In the genomic region with DNA sequence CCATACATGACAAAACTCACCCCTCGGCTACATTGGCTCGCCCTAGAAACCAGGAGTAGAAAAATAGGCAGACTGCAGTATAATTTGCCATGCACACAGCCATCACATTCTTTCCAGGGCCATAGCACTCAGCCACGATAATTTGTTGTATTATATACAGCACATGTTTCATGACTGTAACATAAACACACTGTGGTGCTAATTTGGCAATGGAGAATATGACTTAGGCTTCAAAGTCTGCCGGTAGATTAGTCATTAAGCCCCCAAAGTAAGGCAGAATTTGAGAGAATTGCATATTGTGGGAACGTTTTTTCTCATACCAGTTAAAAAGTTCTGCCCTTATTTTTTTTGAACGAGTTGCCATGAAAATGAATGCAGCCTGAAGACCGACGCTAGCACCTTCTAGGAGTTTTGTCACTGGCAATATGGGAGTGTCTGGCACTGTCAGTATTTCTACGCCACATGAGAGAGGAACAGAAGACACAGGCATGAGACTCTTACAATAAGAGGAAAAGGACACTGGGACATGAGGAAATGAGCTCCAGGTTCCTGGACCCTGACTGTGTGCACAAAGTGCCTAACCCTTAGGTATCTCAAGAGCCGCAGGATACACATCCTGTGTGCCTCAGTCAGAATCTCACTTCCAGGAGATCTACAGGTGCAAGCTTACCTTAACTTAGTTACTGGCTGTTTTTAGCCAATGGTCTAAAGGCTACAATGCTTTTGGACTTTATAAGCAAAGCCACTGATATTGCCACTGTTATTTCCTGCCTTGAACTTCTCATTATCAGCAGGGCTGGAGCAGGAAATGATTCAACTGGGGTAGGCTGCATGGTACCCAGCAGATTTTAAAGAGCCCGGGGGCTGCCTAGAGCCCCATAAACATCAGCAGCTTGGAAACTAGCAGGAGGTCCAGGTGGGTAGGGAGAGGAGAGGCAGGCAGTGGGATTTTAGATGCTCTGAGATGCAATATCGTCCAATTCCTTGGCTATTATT, we compare ENCODE assay signal across 1 cellular context.
TF ChIP-seq lines count a peak whose summit lies in the region.

No MANE protein-coding gene starts in this region.

TF ChIP-seq in GM23338, 12 proteins besides CTCF, POLR2A, EP300 and RAD21 (continued from another document):
- TF ChIP-seq, protein P1, sequence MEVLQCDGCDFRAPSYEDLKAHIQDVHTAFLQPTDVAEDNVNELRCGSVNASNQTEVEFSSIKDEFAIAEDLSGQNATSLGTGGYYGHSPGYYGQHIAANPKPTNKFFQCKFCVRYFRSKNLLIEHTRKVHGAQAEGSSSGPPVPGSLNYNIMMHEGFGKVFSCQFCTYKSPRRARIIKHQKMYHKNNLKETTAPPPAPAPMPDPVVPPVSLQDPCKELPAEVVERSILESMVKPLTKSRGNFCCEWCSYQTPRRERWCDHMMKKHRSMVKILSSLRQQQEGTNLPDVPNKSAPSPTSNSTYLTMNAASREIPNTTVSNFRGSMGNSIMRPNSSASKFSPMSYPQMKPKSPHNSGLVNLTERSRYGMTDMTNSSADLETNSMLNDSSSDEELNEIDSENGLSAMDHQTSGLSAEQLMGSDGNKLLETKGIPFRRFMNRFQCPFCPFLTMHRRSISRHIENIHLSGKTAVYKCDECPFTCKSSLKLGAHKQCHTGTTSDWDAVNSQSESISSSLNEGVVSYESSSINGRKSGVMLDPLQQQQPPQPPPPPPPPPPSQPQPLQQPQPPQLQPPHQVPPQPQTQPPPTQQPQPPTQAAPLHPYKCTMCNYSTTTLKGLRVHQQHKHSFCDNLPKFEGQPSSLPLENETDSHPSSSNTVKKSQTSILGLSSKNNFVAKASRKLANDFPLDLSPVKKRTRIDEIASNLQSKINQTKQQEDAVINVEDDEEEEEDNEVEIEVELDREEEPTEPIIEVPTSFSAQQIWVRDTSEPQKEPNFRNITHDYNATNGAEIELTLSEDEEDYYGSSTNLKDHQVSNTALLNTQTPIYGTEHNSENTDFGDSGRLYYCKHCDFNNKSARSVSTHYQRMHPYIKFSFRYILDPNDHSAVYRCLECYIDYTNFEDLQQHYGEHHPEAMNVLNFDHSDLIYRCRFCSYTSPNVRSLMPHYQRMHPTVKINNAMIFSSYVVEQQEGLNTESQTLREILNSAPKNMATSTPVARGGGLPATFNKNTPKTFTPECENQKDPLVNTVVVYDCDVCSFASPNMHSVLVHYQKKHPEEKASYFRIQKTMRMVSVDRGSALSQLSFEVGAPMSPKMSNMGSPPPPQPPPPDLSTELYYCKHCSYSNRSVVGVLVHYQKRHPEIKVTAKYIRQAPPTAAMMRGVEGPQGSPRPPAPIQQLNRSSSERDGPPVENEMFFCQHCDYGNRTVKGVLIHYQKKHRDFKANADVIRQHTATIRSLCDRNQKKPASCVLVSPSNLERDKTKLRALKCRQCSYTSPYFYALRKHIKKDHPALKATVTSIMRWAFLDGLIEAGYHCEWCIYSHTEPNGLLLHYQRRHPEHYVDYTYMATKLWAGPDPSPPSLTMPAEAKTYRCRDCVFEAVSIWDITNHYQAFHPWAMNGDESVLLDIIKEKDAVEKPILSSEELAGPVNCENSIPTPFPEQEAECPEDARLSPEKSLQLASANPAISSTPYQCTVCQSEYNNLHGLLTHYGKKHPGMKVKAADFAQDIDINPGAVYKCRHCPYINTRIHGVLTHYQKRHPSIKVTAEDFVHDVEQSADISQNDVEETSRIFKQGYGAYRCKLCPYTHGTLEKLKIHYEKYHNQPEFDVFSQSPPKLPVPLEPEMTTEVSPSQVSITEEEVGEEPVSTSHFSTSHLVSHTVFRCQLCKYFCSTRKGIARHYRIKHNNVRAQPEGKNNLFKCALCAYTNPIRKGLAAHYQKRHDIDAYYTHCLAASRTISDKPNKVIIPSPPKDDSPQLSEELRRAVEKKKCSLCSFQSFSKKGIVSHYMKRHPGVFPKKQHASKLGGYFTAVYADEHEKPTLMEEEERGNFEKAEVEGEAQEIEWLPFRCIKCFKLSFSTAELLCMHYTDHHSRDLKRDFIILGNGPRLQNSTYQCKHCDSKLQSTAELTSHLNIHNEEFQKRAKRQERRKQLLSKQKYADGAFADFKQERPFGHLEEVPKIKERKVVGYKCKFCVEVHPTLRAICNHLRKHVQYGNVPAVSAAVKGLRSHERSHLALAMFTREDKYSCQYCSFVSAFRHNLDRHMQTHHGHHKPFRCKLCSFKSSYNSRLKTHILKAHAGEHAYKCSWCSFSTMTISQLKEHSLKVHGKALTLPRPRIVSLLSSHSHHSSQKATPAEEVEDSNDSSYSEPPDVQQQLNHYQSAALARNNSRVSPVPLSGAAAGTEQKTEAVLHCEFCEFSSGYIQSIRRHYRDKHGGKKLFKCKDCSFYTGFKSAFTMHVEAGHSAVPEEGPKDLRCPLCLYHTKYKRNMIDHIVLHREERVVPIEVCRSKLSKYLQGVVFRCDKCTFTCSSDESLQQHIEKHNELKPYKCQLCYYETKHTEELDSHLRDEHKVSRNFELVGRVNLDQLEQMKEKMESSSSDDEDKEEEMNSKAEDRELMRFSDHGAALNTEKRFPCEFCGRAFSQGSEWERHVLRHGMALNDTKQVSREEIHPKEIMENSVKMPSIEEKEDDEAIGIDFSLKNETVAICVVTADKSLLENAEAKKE (CRISPR knock-in tag; IDR thresholded peaks at IDR 0.05): no peak
- TF ChIP-seq NANOG (IDR thresholded peaks at IDR 0.05; ENCODE audit: borderline replicate concordance) (no peak), ZNF331 (CRISPR knock-in tag; IDR thresholded peaks at IDR 0.05; ENCODE audit: low read depth) (no peak), ETS1 (IDR thresholded peaks at IDR 0.05) (no peak), EZH2 (IDR thresholded peaks at IDR 0.05; ENCODE audit: low read depth, unreplicated experiment) (no peak), EZH2phosphoT487 (IDR thresholded peaks at IDR 0.05; ENCODE audit: unreplicated experiment) (no peak)
- TF ChIP-seq, protein P2, sequence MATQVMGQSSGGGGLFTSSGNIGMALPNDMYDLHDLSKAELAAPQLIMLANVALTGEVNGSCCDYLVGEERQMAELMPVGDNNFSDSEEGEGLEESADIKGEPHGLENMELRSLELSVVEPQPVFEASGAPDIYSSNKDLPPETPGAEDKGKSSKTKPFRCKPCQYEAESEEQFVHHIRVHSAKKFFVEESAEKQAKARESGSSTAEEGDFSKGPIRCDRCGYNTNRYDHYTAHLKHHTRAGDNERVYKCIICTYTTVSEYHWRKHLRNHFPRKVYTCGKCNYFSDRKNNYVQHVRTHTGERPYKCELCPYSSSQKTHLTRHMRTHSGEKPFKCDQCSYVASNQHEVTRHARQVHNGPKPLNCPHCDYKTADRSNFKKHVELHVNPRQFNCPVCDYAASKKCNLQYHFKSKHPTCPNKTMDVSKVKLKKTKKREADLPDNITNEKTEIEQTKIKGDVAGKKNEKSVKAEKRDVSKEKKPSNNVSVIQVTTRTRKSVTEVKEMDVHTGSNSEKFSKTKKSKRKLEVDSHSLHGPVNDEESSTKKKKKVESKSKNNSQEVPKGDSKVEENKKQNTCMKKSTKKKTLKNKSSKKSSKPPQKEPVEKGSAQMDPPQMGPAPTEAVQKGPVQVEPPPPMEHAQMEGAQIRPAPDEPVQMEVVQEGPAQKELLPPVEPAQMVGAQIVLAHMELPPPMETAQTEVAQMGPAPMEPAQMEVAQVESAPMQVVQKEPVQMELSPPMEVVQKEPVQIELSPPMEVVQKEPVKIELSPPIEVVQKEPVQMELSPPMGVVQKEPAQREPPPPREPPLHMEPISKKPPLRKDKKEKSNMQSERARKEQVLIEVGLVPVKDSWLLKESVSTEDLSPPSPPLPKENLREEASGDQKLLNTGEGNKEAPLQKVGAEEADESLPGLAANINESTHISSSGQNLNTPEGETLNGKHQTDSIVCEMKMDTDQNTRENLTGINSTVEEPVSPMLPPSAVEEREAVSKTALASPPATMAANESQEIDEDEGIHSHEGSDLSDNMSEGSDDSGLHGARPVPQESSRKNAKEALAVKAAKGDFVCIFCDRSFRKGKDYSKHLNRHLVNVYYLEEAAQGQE (IDR thresholded peaks at IDR 0.05; ENCODE audit: unreplicated experiment): no peak
